ENCODE assay signal across 18 cellular contexts in the genomic region with DNA sequence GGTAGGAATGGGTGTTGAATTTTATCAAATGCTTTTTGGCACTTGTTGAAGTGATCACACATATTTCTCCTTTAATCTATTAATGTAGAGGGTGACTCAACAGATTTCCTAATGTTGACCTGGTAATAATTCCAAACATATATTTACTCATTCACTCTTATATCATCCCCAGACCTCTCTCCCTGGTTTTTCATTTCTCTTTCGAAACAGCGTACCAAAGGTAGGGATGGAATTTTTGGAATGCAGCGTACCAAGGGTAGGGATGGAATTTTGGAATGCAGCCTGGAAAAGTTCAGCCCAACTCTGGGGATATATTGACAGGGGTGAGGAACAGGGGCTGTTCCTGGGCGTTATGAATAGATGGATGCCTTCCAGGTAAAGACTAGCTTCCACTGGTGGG. TPM values are rescaled to one million over a fixed set of nuclear protein-coding genes. Genes with fewer than 3 reads are reported as not detected.
DNase-seq lines count a peak whose midpoint lies in the region; ATAC-seq and TF ChIP-seq lines count a peak whose summit lies in the region.
"Had no signal": no experiment of that assay in that cellular context is flagged by ENCODE, and none has a peak within 500 bp of the region (broad histone marks: within the 10 kb centered on the region; RNA-seq: fewer than 3 reads in every experiment).

No MANE protein-coding gene starts in this region.

- H2AFZ ChIP-seq in Loucy (ENCODE audit: low read length): no peak overlapping the region

- DNase-seq in EL: peak; percentile 76
- DNase-seq in chondrocyte (ENCODE audit: low spot score): no peak
- DNase-seq in omental fat pad (ENCODE audit: low spot score): no peak
- DNase-seq in type B pancreatic cell (ENCODE audit: extremely low spot score, unreplicated experiment): no peak
- no peak for DNase-seq in nucleus accumbens (lab: John Stamatoyannopoulos, UW)
- DNase-seq: activated CD4-positive, alpha-beta T cell treated with anti-CD3 and anti-CD28 coated beads, Interleukin-2, amount 50 U/mL, for 4 hours; C1 segment of cervical spinal cord; effector CD8-positive, alpha-beta T cell; NCI-H1694 treated with DMSO at 0.1 percent for 48 hours; NCI-H748 treated with DMSO at 0.1 percent for 48 hours; RPMI8226; upper lobe of left lung had no signal

- H3K9me2 ChIP-seq in Loucy (replicated peaks; ENCODE audit: low read depth, low read length): no peaks in the 10 kb centered on the region

- H4K20me1 ChIP-seq in Loucy (ENCODE audit: insufficient read depth, low read length, poor library complexity, severe bottlenecking): peaks cover 40% of the 10 kb centered on the region

- no peaks in the 10 kb centered on the region for H3K27me3 Mint-ChIP-seq in chondrocyte (ENCODE audit: low read depth)
- no peaks in the 10 kb centered on the region for H3K27me3 Mint-ChIP-seq in type B pancreatic cell

- no peaks in the 10 kb centered on the region for H3K36me3 Mint-ChIP-seq in chondrocyte (ENCODE audit: low read depth)
- peaks cover 24% of the 10 kb centered on the region for H3K36me3 Mint-ChIP-seq in type B pancreatic cell

- TF ChIP-seq CTCF in Loucy (conservative IDR thresholded peaks at IDR 0.05; ENCODE audit: low read length) (no peak), chondrocyte (IDR thresholded peaks at IDR 0.05) (no peak), omental fat pad (IDR thresholded peaks at IDR 0.05) (no peak), type B pancreatic cell (conservative IDR thresholded peaks at IDR 0.05) (no peak)

- H3K4me1 ChIP-seq in Loucy (ENCODE audit: insufficient read depth, low read length, poor library complexity, severe bottlenecking): peaks cover 51% of the 10 kb centered on the region
- H3K4me1 ChIP-seq: ascending aorta, upper lobe of left lung had no signal

- H3K4me3 ChIP-seq in Loucy (ENCODE audit: low read length, poor library complexity, severe bottlenecking): peak overlapping the region; percentile 67
- H3K4me3 ChIP-seq: ascending aorta, upper lobe of left lung had no signal

- no peaks in the 10 kb centered on the region for H3K27me3 ChIP-seq in Loucy (ENCODE audit: insufficient read depth, low read length, poor library complexity, severe bottlenecking)
- H3K27me3 ChIP-seq: ascending aorta, upper lobe of left lung had no signal

- H3K4me1 Mint-ChIP-seq in chondrocyte (ENCODE audit: low read depth) (peaks cover 24% of the 10 kb centered on the region), type B pancreatic cell (ENCODE audit: unreplicated experiment) (peaks cover 6% of the 10 kb centered on the region)

- H3K36me3 ChIP-seq in Loucy (ENCODE audit: insufficient read depth, low read length): peaks cover 21% of the 10 kb centered on the region; the same call in 1 of the 2 replicates
- H3K36me3 ChIP-seq: ascending aorta, upper lobe of left lung had no signal

- ATAC-seq in omental fat pad (ENCODE audit: low FRiP score) (peak; percentile 78), HG02623 (IDR thresholded peaks at IDR 0.05; ENCODE audit: unreplicated experiment) (no peak), GM21515 (IDR thresholded peaks at IDR 0.05; ENCODE audit: unreplicated experiment) (no peak)

- peak overlapping the region; percentile 34 for H3K9ac ChIP-seq in Loucy (ENCODE audit: low read depth, low read length, poor library complexity, severe bottlenecking)

- H3F3A ChIP-seq in Loucy (ENCODE audit: low read depth): no peaks in the 10 kb centered on the region

- peaks cover 97% of the 10 kb centered on the region for H3K79me2 ChIP-seq in Loucy (ENCODE audit: insufficient read depth, low read length)

- H3K4me3 Mint-ChIP-seq in chondrocyte (ENCODE audit: unreplicated experiment): no peak overlapping the region
- no peak overlapping the region for H3K4me3 Mint-ChIP-seq in type B pancreatic cell
- H3K4me3 Mint-ChIP-seq: T-helper 2 cell treated with Interferon-gamma antibody and Interleukin-4, amounts not matched to agents 5 μg/mL and 100 μg/mL, for 36 hours had no signal

- H3K9me3 Mint-ChIP-seq in chondrocyte (ENCODE audit: low read depth): peaks cover 4% of the 10 kb centered on the region
- no peaks in the 10 kb centered on the region for H3K9me3 Mint-ChIP-seq in type B pancreatic cell
- H3K9me3 Mint-ChIP-seq: T-helper 2 cell treated with Interferon-gamma antibody and Interleukin-4, amounts not matched to agents 5 μg/mL and 100 μg/mL, for 36 hours had no signal

- peak overlapping the region; percentile 86 for H3K4me2 ChIP-seq in Loucy (ENCODE audit: low read depth, low read length, poor library complexity, severe bottlenecking)

- no peaks in the 10 kb centered on the region for H3K9me3 ChIP-seq in Loucy (ENCODE audit: insufficient read depth, low read depth, low read length)
- H3K9me3 ChIP-seq: ascending aorta had no signal

- H3K27ac Mint-ChIP-seq in chondrocyte (ENCODE audit: unreplicated experiment): peak overlapping the region; percentile 56
- no peak overlapping the region for H3K27ac Mint-ChIP-seq in type B pancreatic cell

RNA-seq across cellular contexts. Expression of a gene that starts 7.3 kb away (rescaled TPM):
- 3.9 to 7.7 TPM (median 5.2 TPM) in 3 replicates for total RNA-seq in chondrocyte
- total RNA-seq in omental fat pad: under 1 TPM in 1 of 4 donors, not detected in 3; 0.72 TPM
- total RNA-seq in type B pancreatic cell (ENCODE audit: low replicate concordance): 14.8 and 49.3 TPM in 2 replicates
- total RNA-seq: ascending aorta had no signal

RNA-seq across cellular contexts. Expression of a gene that starts 25.0 kb away (rescaled TPM):
- total RNA-seq in chondrocyte (0.55 to 1.0 TPM in 2 of 3 replicates, not detected in the other), omental fat pad (1 to 10 TPM; 1.4 to 4.1 (median 2.9) TPM), type B pancreatic cell (ENCODE audit: low replicate concordance) (0.10 and 0.26 TPM in 2 replicates)
- total RNA-seq: kidney epithelial cell, upper lobe of left lung had no signal

RNA-seq across cellular contexts. Expression of a gene that starts 27.8 kb away (rescaled TPM):
- total RNA-seq in chondrocyte (1.6 to 2.8 TPM (median 2.0 TPM) in 3 replicates), omental fat pad (10 to 100 TPM in 2 of 4 donors, 1 to 10 TPM in 1, not detected in 1; 9.2 to 24.2 (median 10.4) TPM), type B pancreatic cell (ENCODE audit: low replicate concordance) (15.6 and 76.5 TPM in 2 replicates)
- total RNA-seq: ascending aorta had no signal

RNA-seq across cellular contexts. Expression of a gene that starts 41.1 kb away (rescaled TPM):
- 71.9 to 99.2 TPM (median 75.9 TPM) in 3 replicates for total RNA-seq in chondrocyte
- 100 to 1,000 TPM in 1 of 4 donors, 10 to 100 TPM in 3; 62.5 to 131 (median 75.0) TPM for total RNA-seq in omental fat pad
- 111 and 122 TPM in 2 replicates for total RNA-seq in type B pancreatic cell (ENCODE audit: low replicate concordance)
